Comparison of ENCODE assay signal across 25 cellular contexts in genomic region chr9:23741304-23741800, GRCh38.
"Had no signal": no experiment of that assay in that cellular context is flagged by ENCODE, and none has a peak within 500 bp of the region (broad histone marks: within the 10 kb centered on the region; RNA-seq: fewer than 3 reads in every experiment).

No MANE protein-coding gene starts in this region.

- H3K27me3 ChIP-seq: testis, vagina had no signal

- H3K4me1 Mint-ChIP-seq: activated T-helper 17 cell treated with anti-CD3 and anti-CD28 coated beads, Interleukin-2, amount 50 U/mL, for 72 hours; memory B cell; stimulated activated memory B cell treated with anti-CD40 and anti-IgM and Interleukin-4, amounts not matched to agents 10 μg/mL and 1 μg/mL and 100 μg/mL, for 72 hours had no signal

- H3K27ac Mint-ChIP-seq: activated naive CD4-positive, alpha-beta T cell treated with anti-CD3 and anti-CD28 coated beads, Interleukin-2, amount 50 U/mL, for 72 hours; activated T-cell treated with anti-CD3 and anti-CD28 coated beads, Interleukin-2, amount 50 U/mL, for 24 hours; activated T-helper 17 cell treated with anti-CD3 and anti-CD28 coated beads, Interleukin-2, amount 50 U/mL, for 72 hours; dendritic cell treated with granulocyte-macrophage colony-stimulating factor and Interleukin-4, amounts not matched to agents 40 ng/mL and 50 ng/mL, for 4 days; memory B cell; nephron progenitor cell; stimulated activated memory B cell treated with anti-CD40 and anti-IgM and Interleukin-4, amounts not matched to agents 10 μg/mL and 1 μg/mL and 100 μg/mL, for 72 hours; type B pancreatic cell had no signal

- H3K4me3 Mint-ChIP-seq: activated T-cell treated with anti-CD3 and anti-CD28 coated beads, Interleukin-2, amount 50 U/mL, for 24 hours; activated T-helper 17 cell treated with anti-CD3 and anti-CD28 coated beads, Interleukin-2, amount 50 U/mL, for 72 hours; brain; dendritic cell treated with granulocyte-macrophage colony-stimulating factor and Interleukin-4, amounts not matched to agents 40 ng/mL and 50 ng/mL, for 4 days; memory B cell; nephron progenitor cell; stimulated activated memory B cell treated with anti-CD40 and anti-IgM and Interleukin-4, amounts not matched to agents 10 μg/mL and 1 μg/mL and 100 μg/mL, for 72 hours; type B pancreatic cell had no signal

- H3K36me3 ChIP-seq: vagina had no signal

- H3K9me3 Mint-ChIP-seq: brain; dendritic cell treated with granulocyte-macrophage colony-stimulating factor and Interleukin-4, amounts not matched to agents 40 ng/mL and 50 ng/mL, for 4 days; nephron progenitor cell; type B pancreatic cell had no signal

- H3K27me3 Mint-ChIP-seq: activated T-cell treated with anti-CD3 and anti-CD28 coated beads, Interleukin-2, amount 50 U/mL, for 24 hours; activated T-helper 17 cell treated with anti-CD3 and anti-CD28 coated beads, Interleukin-2, amount 50 U/mL, for 72 hours; brain; dendritic cell treated with granulocyte-macrophage colony-stimulating factor and Interleukin-4, amounts not matched to agents 40 ng/mL and 50 ng/mL, for 4 days; memory B cell; stimulated activated memory B cell treated with anti-CD40 and anti-IgM and Interleukin-4, amounts not matched to agents 10 μg/mL and 1 μg/mL and 100 μg/mL, for 72 hours; type B pancreatic cell had no signal

- H3K9me3 ChIP-seq: mucosa of descending colon, testis, vagina had no signal

- H3K4me3 ChIP-seq: mucosa of descending colon, testis, vagina had no signal

- H3K4me1 ChIP-seq: testis, vagina had no signal

- H3K36me3 Mint-ChIP-seq: memory B cell; stimulated activated memory B cell treated with anti-CD40 and anti-IgM and Interleukin-4, amounts not matched to agents 10 μg/mL and 1 μg/mL and 100 μg/mL, for 72 hours; type B pancreatic cell had no signal

- H3K27ac ChIP-seq: testis, vagina, VCaP had no signal

- DNase-seq: activated CD8-positive, alpha-beta memory T cell treated with anti-CD3 and anti-CD28 coated beads, Interleukin-2, amount 50 U/mL, for 4 hours; activated T-cell treated with anti-CD3 and anti-CD28 coated beads, Interleukin-2, amount 50 U/mL, for 24 hours; aorta; caudate nucleus; effector CD4-positive, alpha-beta T cell; erythroblast; foreskin fibroblast; islet precursor cell; left colon; mucosa of descending colon; nephron progenitor cell; occipital lobe; posterior cingulate gyrus; small intestine; testis had no signal

- ATAC-seq: activated naive CD4-positive, alpha-beta T cell treated with anti-CD3 and anti-CD28 coated beads, Interleukin-2, amount 50 U/mL, for 72 hours; activated T-helper 17 cell treated with anti-CD3 and anti-CD28 coated beads, Interleukin-2, amount 50 U/mL, for 72 hours; left colon; mucosa of descending colon; sciatic nerve; stimulated activated memory B cell treated with anti-CD40 and anti-IgM and Interleukin-4, amounts not matched to agents 10 μg/mL and 1 μg/mL and 100 μg/mL, for 72 hours had no signal
